Comparison of ENCODE assay signal across 8 cellular contexts in genomic region chr13:33543089-33543459, GRCh38.
A peak's percentile ranks its signal among the peaks of the same experiment; 100 is the strongest.
DNase-seq lines count a peak whose midpoint lies in the region; ATAC-seq, FAIRE-seq and TF ChIP-seq lines count a peak whose summit lies in the region.

No MANE protein-coding gene starts in this region.

- H3K4me3 Mint-ChIP-seq in HFFc6: peak overlapping the region; percentile 90
- peak overlapping the region; percentile 87 for H3K4me3 Mint-ChIP-seq in WTC11

- peaks cover 45% of the 10 kb centered on the region for H3K4me1 Mint-ChIP-seq in HFFc6 (ENCODE audit: low read depth)
- H3K4me1 Mint-ChIP-seq in WTC11: peaks cover 53% of the 10 kb centered on the region

- peak overlapping the region; percentile 79 for H3K4me3 ChIP-seq in GM08714 (ENCODE audit: low read length)
- H3K4me3 ChIP-seq in left ventricle myocardium inferior: peak overlapping the region; percentile 67
- H3K4me3 ChIP-seq in small intestine (ENCODE audit: low read depth in 1 of 2, low read length in 2 of 2): peak overlapping the region; percentile 58 to 61

- DNase-seq in HFFc6: no peak
- no peak for DNase-seq in WTC11 (ENCODE audit: low spot score)
- no peak for DNase-seq in left ventricle myocardium inferior
- no peak for DNase-seq in small intestine
- no peak for DNase-seq in NCI-H526 (lab: John Stamatoyannopoulos, UW)
- DNase-seq in central memory CD4-positive, alpha-beta T cell: no peak
- no peak for DNase-seq in NCI-H446 (lab: John Stamatoyannopoulos, UW)

- no peak for TF ChIP-seq CTCF in HFFc6 (IDR thresholded peaks at IDR 0.05)
- TF ChIP-seq CTCF in WTC11 (IDR thresholded peaks at IDR 0.05): no peak
- no peak for TF ChIP-seq CTCF in left ventricle myocardium inferior (IDR thresholded peaks at IDR 0.05; ENCODE audit: borderline replicate concordance)

- 1 to 2% (median 2%) methylated on average over 7 of the region's 7 CpGs for WGBS in small intestine, 3 donors

- H3K27ac Mint-ChIP-seq in HFFc6 (peak overlapping the region; percentile 100), WTC11 (peak overlapping the region; percentile 98)

- CTCF ChIA-PET in WTC11 (lab: Charles Lee): interaction anchor here (0.7 to 1.7 kb wide), 22 partner anchors 11 to 956 kb away, joined by 3 to 12 read pairs (median 4); partner anchors contain the start of gene STARD13

- peaks cover 44% of the 10 kb centered on the region for H3K4me1 ChIP-seq in left ventricle myocardium inferior
- peaks cover 0 to 6% of the 10 kb centered on the region in 2 donors for H3K4me1 ChIP-seq in small intestine (ENCODE audit: control insufficient read depth in 2 of 2, insufficient read depth in 1 of 2, low read depth in 1 of 2, low read length in 1 of 2)

- POLR2A ChIA-PET in WTC11 (lab: Charles Lee): interaction anchor here (0.8 to 1.4 kb wide), 3 partner anchors 31 to 957 kb away, joined by 3 read pairs; partner anchors contain the start of gene PDS5B

- no peaks in the 10 kb centered on the region for H3K36me3 Mint-ChIP-seq in HFFc6 (ENCODE audit: low read depth)
- H3K36me3 Mint-ChIP-seq in WTC11: no peaks in the 10 kb centered on the region

- intact Hi-C loops in left ventricle myocardium inferior (cut with micrococcal nuclease): loop anchor here (5.0 kb wide), 1 partner anchor 179 kb away; no protein-coding TSS in a partner anchor

- H3K9me3 ChIP-seq in left ventricle myocardium inferior (replicated peaks) (no peaks in the 10 kb centered on the region), small intestine (ENCODE audit: control insufficient read depth, low read depth) (no peaks in the 10 kb centered on the region)

- ATAC-seq in WTC11: peak; percentile 25

- no peaks in the 10 kb centered on the region for H3K27me3 Mint-ChIP-seq in HFFc6 (ENCODE audit: insufficient read depth)
- H3K27me3 Mint-ChIP-seq in WTC11 (ENCODE audit: low read depth): no peaks in the 10 kb centered on the region

- FAIRE-seq in small intestine (lab: Jason Lieb, UNC): no peak

- H3K36me3 ChIP-seq in left ventricle myocardium inferior (no peaks in the 10 kb centered on the region), small intestine (ENCODE audit: control insufficient read depth in 2 of 2, insufficient read depth in 2 of 2, low read length in 2 of 2) (no peaks in the 10 kb centered on the region)

- H3K27me3 ChIP-seq in left ventricle myocardium inferior (ENCODE audit: low read depth) (no peaks in the 10 kb centered on the region), small intestine (ENCODE audit: control insufficient read depth in 2 of 2, insufficient read depth in 2 of 2, low read length in 2 of 2) (no peaks in the 10 kb centered on the region)

- H3K9me3 Mint-ChIP-seq in HFFc6 (no peaks in the 10 kb centered on the region), WTC11 (no peaks in the 10 kb centered on the region)

- peak overlapping the region; percentile 94 for H3K27ac ChIP-seq in left ventricle myocardium inferior (replicated peaks)
- peak overlapping the region; percentile 97 to 98 for H3K27ac ChIP-seq in small intestine (ENCODE audit: low read depth in 1 of 2, low read length in 1 of 2)

TF ChIP-seq in WTC11, 78 proteins besides CTCF, POLR2A, EP300 and RAD21:
- TF ChIP-seq ELF4 (CRISPR knock-in tag; IDR thresholded peaks at IDR 0.05; ENCODE audit: low read depth) (no peak), SMAD3 (CRISPR knock-in tag; IDR thresholded peaks at IDR 0.05; ENCODE audit: borderline replicate concordance) (no peak), MXD4 (CRISPR knock-in tag; IDR thresholded peaks at IDR 0.05; ENCODE audit: borderline replicate concordance) (no peak), USF1 (CRISPR knock-in tag; IDR thresholded peaks at IDR 0.05) (0 out of 2 replicates have a peak, but pooled peaks have one; percentile 16), GTF2I (CRISPR knock-in tag; conservative IDR thresholded peaks at IDR 0.05) (no peak)
